Comparison of ENCODE assay signal across 24 cellular contexts in genomic region chr13:100485265-100485664, GRCh38.
DNase-seq lines count a peak whose midpoint lies in the region; FAIRE-seq and TF ChIP-seq lines count a peak whose summit lies in the region.
"Had no signal": no experiment of that assay in that cellular context is flagged by ENCODE, and none has a peak within 500 bp of the region (broad histone marks: within the 10 kb centered on the region; RNA-seq: fewer than 3 reads in every experiment).

No MANE protein-coding gene starts in this region.

- H3K9me3 ChIP-seq in H9 (ENCODE audit: control insufficient read depth, low read depth, low read length) = no peaks in the 10 kb centered on the region
- no peaks in the 10 kb centered on the region for H3K9me3 ChIP-seq in endothelial cell of umbilical vein (replicated peaks; ENCODE audit: control insufficient read depth, insufficient read depth, low read length)
- H3K9me3 ChIP-seq: A549, MG63 had no signal

- no peak overlapping the region for H3K23ac ChIP-seq in H9 (ENCODE audit: insufficient read length, low read depth, low read length)

- H3K4me3 ChIP-seq in endothelial cell of umbilical vein (replicated peaks in 1 of 3; ENCODE audit: insufficient read depth in 1 of 3, low read depth in 1 of 3, low read length in 3 of 3) = no peak overlapping the region
- H3K4me3 ChIP-seq: A549, MG63 had no signal

- no peak overlapping the region for H4K91ac ChIP-seq in H9 (ENCODE audit: insufficient read length, low read depth, low read length)

- no peak overlapping the region for H2AFZ ChIP-seq in H9 (ENCODE audit: low read length)
- no peak overlapping the region for H2AFZ ChIP-seq in endothelial cell of umbilical vein (ENCODE audit: low read depth, low read length)

- DNase-seq in activated naive CD4-positive, alpha-beta T cell treated with anti-CD3 and anti-CD28 coated beads, Interleukin-2, amount 10 ng/mL, durations not matched to agents 7 days and 5 days = no peak
- no peak for DNase-seq in activated naive CD4-positive, alpha-beta T cell treated with anti-CD3 and anti-CD28 coated beads for 36 hours
- DNase-seq in H9 (no peak), endothelial cell of umbilical vein (ENCODE audit: low read depth, low spot score) (no peak), NCI-H2171 treated with DMSO at 0.1 percent for 48 hours (lab: John Stamatoyannopoulos, UW) (no peak), occipital lobe (lab: John Stamatoyannopoulos, UW) (no peak)
- no peak for DNase-seq in activated effector memory CD4-positive, alpha-beta T cell treated with Interleukin-2 at 50 U/mL for 16 hours
- DNase-seq: CD4-positive, CD25-positive, alpha-beta regulatory T cell; COR-L47; DMS79; H7; HFFc6; Kasumi-1; MG63; NCI-H1048; NCI-H1417 treated with DMSO at 0.1 percent for 48 hours; NCI-H187 treated with DMSO at 0.1 percent for 48 hours; NCI-H2107; NCI-H226; NCI-H510A treated with DMSO at 0.1 percent for 48 hours; NCI-H748 treated with DMSO at 0.1 percent for 48 hours; SIG-M5 had no signal

- WGBS in H9 (ENCODE audit: extremely low coverage, insufficient read length, low lambda C conversion rate) = no CpG with 5 or more reads among the region's 2 CpGs

- no peaks in the 10 kb centered on the region for H3K9me1 ChIP-seq in endothelial cell of umbilical vein (replicated peaks; ENCODE audit: control insufficient read depth, extremely low read depth, insufficient read depth, low read length)

- H3K4me1 ChIP-seq in H9 (ENCODE audit: insufficient read depth, low read length) = peaks cover 5% of the 10 kb centered on the region; the same call in 1 of the 2 replicates
- peaks cover 7% of the 10 kb centered on the region for H3K4me1 ChIP-seq in endothelial cell of umbilical vein (ENCODE audit: control insufficient read depth, extremely low read depth, insufficient read depth, low read length)
- H3K4me1 ChIP-seq: A549 had no signal

- POLR2A ChIA-PET in endothelial cell of umbilical vein (lab: Charles Lee) = interaction anchor here (0.5 kb wide), 1 partner anchor 1015 kb away, joined by 3 read pairs; no protein-coding TSS in a partner anchor

- no peak overlapping the region for H2BK120ac ChIP-seq in H9 (ENCODE audit: low read depth, low read length, poor library complexity, severe bottlenecking)

- TF ChIP-seq CTCF in H9 (conservative IDR thresholded peaks at IDR 0.05) = no peak
- no peak for TF ChIP-seq CTCF in endothelial cell of umbilical vein (IDR thresholded peaks at IDR 0.05; ENCODE audit: extremely low read depth in 1 of 2, insufficient read depth in 1 of 2, low read depth in 1 of 2, low read length in 2 of 2)

- H3K14ac ChIP-seq in H9 (ENCODE audit: insufficient read depth, low read length) = no peak overlapping the region

- H3K4me3 Mint-ChIP-seq in activated naive CD4-positive, alpha-beta T cell treated with anti-CD3 and anti-CD28 coated beads, Interleukin-2, amount 10 ng/mL, durations not matched to agents 7 days and 5 days = no peak overlapping the region
- no peak overlapping the region for H3K4me3 Mint-ChIP-seq in activated naive CD4-positive, alpha-beta T cell treated with anti-CD3 and anti-CD28 coated beads for 36 hours
- no peak overlapping the region for H3K4me3 Mint-ChIP-seq in H9
- H3K4me3 Mint-ChIP-seq: B cell; CD4-positive, CD25-positive, alpha-beta regulatory T cell; HFFc6 had no signal

- no peaks in the 10 kb centered on the region for H3K36me3 Mint-ChIP-seq in activated naive CD4-positive, alpha-beta T cell treated with anti-CD3 and anti-CD28 coated beads, Interleukin-2, amount 10 ng/mL, durations not matched to agents 7 days and 5 days
- H3K36me3 Mint-ChIP-seq in activated naive CD4-positive, alpha-beta T cell treated with anti-CD3 and anti-CD28 coated beads for 36 hours (ENCODE audit: low read depth) = no peaks in the 10 kb centered on the region
- peaks cover 0 to 5% (median 1%) of the 10 kb centered on the region in 3 experiments; a peak in 4 of 7 replicates for H3K36me3 Mint-ChIP-seq in H9 (ENCODE audit: insufficient read depth in 1 of 3, low read depth in 3 of 3)
- H3K36me3 Mint-ChIP-seq: CD4-positive, CD25-positive, alpha-beta regulatory T cell had no signal

- BruUV-seq in endothelial cell of umbilical vein (replicated peaks; lab: Mats Ljungman, UMichigan) = no TSS peak

- no peak overlapping the region for H3K4ac ChIP-seq in H9 (ENCODE audit: low read depth, low read length)

- H3K4me1 Mint-ChIP-seq in activated naive CD4-positive, alpha-beta T cell treated with anti-CD3 and anti-CD28 coated beads, Interleukin-2, amount 10 ng/mL, durations not matched to agents 7 days and 5 days = peaks cover 25% of the 10 kb centered on the region
- peaks cover 2% of the 10 kb centered on the region for H3K4me1 Mint-ChIP-seq in activated naive CD4-positive, alpha-beta T cell treated with anti-CD3 and anti-CD28 coated beads for 36 hours (ENCODE audit: low read depth)
- H3K4me1 Mint-ChIP-seq in H9 = peaks cover 44 to 50% of the 10 kb centered on the region in 2 experiments

- intact Hi-C loops in activated naive CD4-positive, alpha-beta T cell treated with anti-CD3 and anti-CD28 coated beads for 36 hours (cut with micrococcal nuclease) = no loop called here
- intact Hi-C loops in endothelial cell of umbilical vein (cut with micrococcal nuclease) = no loop called here

- dilution Hi-C loops in endothelial cell of umbilical vein (cut with MboI; ENCODE audit: extremely low pct_ligation_motif_present, low sequenced_read_pairs) = no loop called here

- no peak overlapping the region for H4K8ac ChIP-seq in H9 (replicated peaks; ENCODE audit: insufficient read length, low read depth, low read length)

- H3K9ac ChIP-seq in H9 (ENCODE audit: extremely low read depth, insufficient read length, low read length) = no peak overlapping the region
- H3K9ac ChIP-seq in endothelial cell of umbilical vein (replicated peaks; ENCODE audit: extremely low read depth, insufficient read depth, low read length) = no peak overlapping the region

- no peaks in the 10 kb centered on the region for H3K79me1 ChIP-seq in H9 (ENCODE audit: insufficient read depth, low read depth, low read length, poor library complexity, severe bottlenecking)

- H4K20me1 ChIP-seq in H9 (ENCODE audit: control insufficient read depth, insufficient read depth, insufficient read length) (no peaks in the 10 kb centered on the region), endothelial cell of umbilical vein (replicated peaks; ENCODE audit: control insufficient read depth, extremely low read depth, insufficient read depth, low read length) (no peaks in the 10 kb centered on the region)

- no peak overlapping the region for H3T11ph ChIP-seq in H9 (ENCODE audit: low read length)

- H3K79me2 ChIP-seq in H9 (ENCODE audit: insufficient read depth, low read length) (no peaks in the 10 kb centered on the region), endothelial cell of umbilical vein (ENCODE audit: control insufficient read depth, insufficient read depth, low read length) (no peaks in the 10 kb centered on the region)

- H2BK5ac ChIP-seq in H9 (ENCODE audit: insufficient read length, low read length) = no peak overlapping the region

- H4K5ac ChIP-seq in H9 (ENCODE audit: insufficient read length, low read depth, low read length) = no peak overlapping the region

- H3K18ac ChIP-seq in H9 (ENCODE audit: insufficient read length, low read depth, low read length) = no peak overlapping the region

- H3K27me3 ChIP-seq in H9 (ENCODE audit: insufficient read depth, low read length) (no peaks in the 10 kb centered on the region), endothelial cell of umbilical vein (ENCODE audit: control insufficient read depth in 2 of 2, insufficient read depth in 2 of 2, low read length in 2 of 2) (no peaks in the 10 kb centered on the region)
- H3K27me3 ChIP-seq: MG63 had no signal

- CTCF ChIA-PET in activated naive CD4-positive, alpha-beta T cell treated with anti-CD3 and anti-CD28 coated beads, Interleukin-2, amount 10 ng/mL, durations not matched to agents 7 days and 5 days (lab: Charles Lee) = no interaction called here
- CTCF ChIA-PET in activated naive CD4-positive, alpha-beta T cell treated with anti-CD3 and anti-CD28 coated beads for 36 hours (lab: Charles Lee) = no interaction called here
- CTCF ChIA-PET in endothelial cell of umbilical vein (lab: Charles Lee) = interaction anchor here (1.5 kb wide), 1 partner anchor 250 kb away, joined by 4 read pairs; no protein-coding TSS in a partner anchor

- H2BK15ac ChIP-seq in H9 (ENCODE audit: low read depth, low read length) = no peak overlapping the region

- H3K23me2 ChIP-seq in H9 (ENCODE audit: insufficient read length, low read depth, low read length, poor library complexity, severe bottlenecking) = no peaks in the 10 kb centered on the region

- no peak overlapping the region for H2AK5ac ChIP-seq in H9 (ENCODE audit: insufficient read length, low read length)

- no peak overlapping the region for H2BK20ac ChIP-seq in H9 (ENCODE audit: low read depth, low read length, poor library complexity, severe bottlenecking)

- H3K36me3 ChIP-seq in endothelial cell of umbilical vein (ENCODE audit: control insufficient read depth in 2 of 2, extremely low read depth in 1 of 2, insufficient read depth in 2 of 2, low read length in 2 of 2) = no peaks in the 10 kb centered on the region
- H3K36me3 ChIP-seq: MG63 had no signal

- H3K4me2 ChIP-seq in H9 (ENCODE audit: insufficient read depth, insufficient read length, low read length) (no peak overlapping the region), endothelial cell of umbilical vein (ENCODE audit: insufficient read depth, low read length) (no peak overlapping the region)
- H3K4me2 ChIP-seq: A549 had no signal

- no peak for TF ChIP-seq POLR2A in endothelial cell of umbilical vein (IDR thresholded peaks at IDR 0.05; ENCODE audit: low read depth, low read length)

- no peaks in the 10 kb centered on the region for H3K9me3 Mint-ChIP-seq in activated naive CD4-positive, alpha-beta T cell treated with anti-CD3 and anti-CD28 coated beads, Interleukin-2, amount 10 ng/mL, durations not matched to agents 7 days and 5 days
- H3K9me3 Mint-ChIP-seq in activated naive CD4-positive, alpha-beta T cell treated with anti-CD3 and anti-CD28 coated beads for 36 hours = no peaks in the 10 kb centered on the region
- H3K9me3 Mint-ChIP-seq in H9 = peaks cover 0 to 3% of the 10 kb centered on the region in 2 experiments; a peak in 1 of 5 replicates
- H3K9me3 Mint-ChIP-seq: CD4-positive, CD25-positive, alpha-beta regulatory T cell; HFFc6 had no signal

- H3K27ac Mint-ChIP-seq in activated naive CD4-positive, alpha-beta T cell treated with anti-CD3 and anti-CD28 coated beads, Interleukin-2, amount 10 ng/mL, durations not matched to agents 7 days and 5 days = peak overlapping the region; percentile 47
- no peak overlapping the region for H3K27ac Mint-ChIP-seq in activated naive CD4-positive, alpha-beta T cell treated with anti-CD3 and anti-CD28 coated beads for 36 hours
- H3K27ac Mint-ChIP-seq in H9 = peak overlapping the region; percentile 39 to 49 (median 48); a peak in 5 of 7 replicates
- H3K27ac Mint-ChIP-seq: B cell; CD4-positive, CD25-positive, alpha-beta regulatory T cell; HFFc6 had no signal

- H2BK12ac ChIP-seq in H9 (ENCODE audit: insufficient read length, low read depth, low read length) = no peak overlapping the region

- H3K27me3 Mint-ChIP-seq in activated naive CD4-positive, alpha-beta T cell treated with anti-CD3 and anti-CD28 coated beads, Interleukin-2, amount 10 ng/mL, durations not matched to agents 7 days and 5 days = no peaks in the 10 kb centered on the region
- H3K27me3 Mint-ChIP-seq in activated naive CD4-positive, alpha-beta T cell treated with anti-CD3 and anti-CD28 coated beads for 36 hours (ENCODE audit: low read depth) = no peaks in the 10 kb centered on the region
- no peaks in the 10 kb centered on the region for H3K27me3 Mint-ChIP-seq in H9 (ENCODE audit: low read depth)
- H3K27me3 Mint-ChIP-seq: B cell; CD4-positive, CD25-positive, alpha-beta regulatory T cell had no signal

- peak; percentile 12 for FAIRE-seq in endothelial cell of umbilical vein (lab: Jason Lieb, UNC)
- FAIRE-seq: A549 had no signal

- H3K27ac ChIP-seq in H9 (ENCODE audit: insufficient read length, low read depth, low read length) (no peak overlapping the region), endothelial cell of umbilical vein (ENCODE audit: insufficient read depth, low read depth, low read length) (no peak overlapping the region)
- H3K27ac ChIP-seq: A549 had no signal

- no peak overlapping the region for H3K56ac ChIP-seq in H9 (ENCODE audit: insufficient read length, low read depth, low read length)
